8 cellular contexts compared by ENCODE assay signal in genomic region chr1:234605983-234606730, GRCh38. TPM values are rescaled to one million over a fixed set of nuclear protein-coding genes. Genes with fewer than 3 reads are reported as not detected.
DNase-seq lines count a peak whose midpoint lies in the region; ATAC-seq, FAIRE-seq and TF ChIP-seq lines count a peak whose summit lies in the region.

No MANE protein-coding gene starts in this region.

- ATAC-seq in HG03097 (IDR thresholded peaks at IDR 0.05; ENCODE audit: low FRiP score, unreplicated experiment): no peak

- CTCF ChIA-PET in BJ (lab: Yijun Ruan, JAX): interaction anchor here (0.9 to 2.9 kb wide), 5 partner anchors 107 to 478 kb away, joined by 4 to 21 read pairs (median 7); no protein-coding TSS in a partner anchor

- DNase-seq in BJ (ENCODE audit: low read depth): no peak
- DNase-seq in HL-60 (ENCODE audit: low read depth in 1 of 2, low spot score in 1 of 2): peak; percentile 67 to 79
- DNase-seq in RKO (ENCODE audit: low spot score): peak; percentile 83
- peak; percentile 67 for DNase-seq in astrocyte of the spinal cord (ENCODE audit: low read depth, low spot score)
- no peak for DNase-seq in kidney
- DNase-seq in stimulated activated CD4-positive, alpha-beta T cell treated with anti-CD3 and anti-CD28 coated beads, Interleukin-4, amount 100 ng/mL, for 1 hour: peak; percentile 37
- no peak for DNase-seq in NCI-H774 (lab: John Stamatoyannopoulos, UW)

- no peak for FAIRE-seq in kidney (lab: Jason Lieb, UNC)

- no peaks in the 10 kb centered on the region for H3K9me3 ChIP-seq in kidney (ENCODE audit: control insufficient read depth in 1 of 2, low read length in 2 of 2)

- H3K36me3 ChIP-seq in BJ (ENCODE audit: control insufficient read depth, insufficient read depth, low read length) (peaks cover 8% of the 10 kb centered on the region), kidney (ENCODE audit: control insufficient read depth in 1 of 2, insufficient read depth in 2 of 2, low read length in 2 of 2) (peaks cover 7 to 42% of the 10 kb centered on the region in 2 donors)

- peaks cover 10 to 12% of the 10 kb centered on the region in 2 donors for H3K4me1 ChIP-seq in kidney (ENCODE audit: control insufficient read depth in 1 of 2, insufficient read depth in 1 of 2, low read depth in 1 of 2, low read length in 2 of 2)

- POLR2A ChIA-PET in BJ (lab: Charles Lee): interaction anchor here (0.6 kb wide), 1 partner anchor 92 kb away, joined by 16 read pairs; no protein-coding TSS in a partner anchor

- H3K4me3 ChIP-seq in BJ (ENCODE audit: low read depth, low read length): peak overlapping the region; percentile 77
- peak overlapping the region; percentile 56 for H3K4me3 ChIP-seq in HL-60 (replicated peaks; ENCODE audit: insufficient read depth, low read length)
- H3K4me3 ChIP-seq in astrocyte of the spinal cord (ENCODE audit: low read depth, low read length): peak overlapping the region; percentile 82
- peak overlapping the region; percentile 77 to 92 for H3K4me3 ChIP-seq in kidney (ENCODE audit: low read length in 2 of 2)

- in situ Hi-C loops in astrocyte of the spinal cord (cut with HindIII; ENCODE audit: low sequenced_read_pairs): loop anchor here (25.0 kb wide), 1 partner anchor 356 kb away; no protein-coding TSS in a partner anchor

- intact Hi-C loops in kidney (cut with DNase I): loop anchor here (10.0 kb wide), 1 partner anchor 479 kb away; no protein-coding TSS in a partner anchor

- H3K27me3 ChIP-seq in BJ (ENCODE audit: control insufficient read depth, insufficient read depth, low read length) (no peaks in the 10 kb centered on the region), HL-60 (ENCODE audit: insufficient read depth, poor library complexity, severe bottlenecking) (no peaks in the 10 kb centered on the region)

- H3K27ac ChIP-seq in HL-60 (replicated peaks): peak overlapping the region; percentile 99
- H3K27ac ChIP-seq in kidney (ENCODE audit: low read depth in 2 of 2, low read length in 2 of 2): peak overlapping the region; percentile 100

- TF ChIP-seq CTCF in BJ (IDR thresholded peaks at IDR 0.05; ENCODE audit: insufficient read depth, low read depth, low read length): no peak
- no peak for TF ChIP-seq CTCF in HL-60 (IDR thresholded peaks at IDR 0.05; ENCODE audit: insufficient read depth, low read length)
- TF ChIP-seq CTCF in astrocyte of the spinal cord (IDR thresholded peaks at IDR 0.05; ENCODE audit: low read depth, low read length): no peak
- TF ChIP-seq CTCF in kidney (IDR thresholded peaks at IDR 0.05; ENCODE audit: borderline replicate concordance, extremely low read depth, insufficient read depth): peak; percentile 9

- H3K9ac ChIP-seq in kidney (ENCODE audit: low read length in 2 of 2): peak overlapping the region; percentile 78 to 99

RNA-seq across cellular contexts. Expression of gene IRF2BP2, which starts 3.8 kb away (rescaled TPM):
- polyA plus RNA-seq in BJ (2011; rRNA removed) (12.5 and 20.7 TPM in 2 replicates), kidney (ENCODE audit: insufficient read depth, low read depth, low replicate concordance) (53.8 TPM)
- polyA minus RNA-seq in BJ (2011; rRNA and poly(A)+ RNA removed): 21.2 and 34.0 TPM in 2 replicates
- total RNA-seq in kidney: 130 TPM

Comparison
In these comparisons a context has a peak if more than half of its experiments do, and no peak if none do; other contexts are left out.
1. DNase-seq: peak in HL-60 (2 of 2), RKO (single experiment), astrocyte of the spinal cord (single experiment) and stimulated activated CD4-positive, alpha-beta T cell treated with anti-CD3 and anti-CD28 coated beads, Interleukin-4, amount 100 ng/mL, for 1 hour (single experiment); none in BJ (single experiment), kidney (single experiment) and NCI-H774 (single experiment).
2. Peak in every context shown above with its lines, with median percentiles within 50 percentile points of each other: H3K4me3 ChIP-seq.